ENCODE assay signal across 25 cellular contexts in the genomic region with DNA sequence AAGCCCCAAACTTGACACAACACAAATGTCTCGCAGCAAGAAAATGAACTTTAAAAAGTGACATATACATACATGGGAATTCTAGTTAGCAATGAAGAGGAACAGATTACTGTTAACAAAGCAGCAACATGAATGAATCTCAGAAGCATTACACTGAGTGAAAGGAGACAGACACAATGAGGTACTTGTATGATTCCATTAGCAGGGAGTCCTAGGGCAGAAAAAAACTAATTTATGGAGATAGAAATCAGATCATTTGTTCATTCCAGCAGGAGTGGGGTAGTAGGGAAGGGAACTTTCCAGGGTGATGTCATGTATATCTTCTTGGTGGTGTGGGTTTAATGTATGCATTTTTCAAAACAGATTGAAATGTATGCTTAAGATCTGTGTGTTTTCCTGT.
"Had no signal": no experiment of that assay in that cellular context is flagged by ENCODE, and none has a peak within 500 bp of the region (broad histone marks: within the 10 kb centered on the region; RNA-seq: fewer than 3 reads in every experiment).

No MANE protein-coding gene starts in this region.

- H3K27me3 ChIP-seq: brain microvascular endothelial cell, cardiac muscle cell, SJSA1 had no signal

- H3K36me3 ChIP-seq: brain microvascular endothelial cell, cardiac muscle cell, SJSA1 had no signal

- DNase-seq: activated CD4-positive, alpha-beta memory T cell treated with anti-CD3 and anti-CD28 coated beads for 36 hours; activated CD4-positive, alpha-beta T cell treated with anti-CD3 and anti-CD28 coated beads, Interleukin-2, amount 10 ng/mL, durations not matched to agents 7 days and 5 days; activated CD4-positive, CD25-positive, alpha-beta regulatory T cell; activated CD8-positive, alpha-beta memory T cell treated with anti-CD3 and anti-CD28 coated beads for 24 hours; activated effector memory CD4-positive, alpha-beta T cell treated with anti-CD3 and anti-CD28 coated beads, Interleukin-2, amount 50 U/mL, for 16 hours; activated naive CD4-positive, alpha-beta T cell treated with anti-CD3 and anti-CD28 coated beads for 36 hours; activated T-cell treated with anti-CD3 and anti-CD28 coated beads, Interleukin-2, amount 50 U/mL, for 4 hours; amygdala; brain microvascular endothelial cell; Kasumi-1; KBM-7; NCI-H1105 treated with DMSO at 0.1 percent for 48 hours; NCI-H146; NCI-H1930; NCI-H345; NCI-H510A; NCI-H526 treated with DMSO at 0.1 percent for 48 hours; NK-92 treated with Interleukin-12 subunit alpha and Interleukin-12 subunit beta, amount 100 ng/mL, for 24 hours; OCI-M1; SHP77; T-helper 1 cell had no signal

- H3K9me3 ChIP-seq: SJSA1 had no signal

- H3K27ac ChIP-seq: brain microvascular endothelial cell, cardiac muscle cell, SJSA1, VCaP had no signal

- ATAC-seq: activated T-cell treated with anti-CD3 and anti-CD28 coated beads, Interleukin-2, amount 50 U/mL, for 4 hours; Panc1 had no signal

- H3K4me3 ChIP-seq: cardiac muscle cell, SJSA1 had no signal
